11 cellular contexts compared by ENCODE assay signal in the genomic region with DNA sequence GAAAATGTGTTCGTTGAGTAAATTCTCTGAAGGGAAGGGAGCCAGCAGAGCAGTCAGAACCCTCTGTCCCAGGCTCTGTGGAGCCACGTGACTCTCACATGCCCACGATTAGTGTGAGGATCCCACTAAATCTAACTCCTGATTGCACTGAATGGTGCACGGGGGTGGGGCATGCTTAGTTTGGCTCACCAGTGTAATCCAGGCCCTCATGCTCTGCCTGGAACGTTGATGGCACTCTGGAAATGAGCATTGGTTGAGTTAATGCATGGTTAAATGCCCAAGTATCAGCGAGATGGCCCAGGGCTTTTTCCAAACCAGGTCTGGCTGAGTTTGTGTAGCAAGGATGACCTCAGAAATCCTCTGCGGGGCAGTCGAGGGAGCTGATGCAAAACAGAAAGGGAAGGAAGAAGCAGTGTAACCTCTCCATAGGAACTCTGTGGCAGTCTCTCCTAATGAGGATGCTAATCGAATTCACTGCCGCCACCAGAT.
A peak's percentile ranks its signal among the peaks of the same experiment; 100 is the strongest.
DNase-seq lines count a peak whose midpoint lies in the region; ATAC-seq and TF ChIP-seq lines count a peak whose summit lies in the region.
"Had no signal": no experiment of that assay in that cellular context is flagged by ENCODE, and none has a peak within 500 bp of the region (broad histone marks: within the 10 kb centered on the region; RNA-seq: fewer than 3 reads in every experiment).

No MANE protein-coding gene starts in this region.

- no peak for TF ChIP-seq RAD21 in HCT116 (IDR thresholded peaks at IDR 0.05; ENCODE audit: low read depth)

- POLR2A ChIA-PET in HCT116 (lab: Charles Lee): no interaction called here

- RAD21 ChIA-PET in HCT116 (lab: Charles Lee; ENCODE audit: low non-redundant PET in 1 of 2, low total read pairs in 2 of 2, uncharacterized antibody in 2 of 2, unreplicated experiment in 2 of 2): no interaction called here

- H3K9me3 ChIP-seq in HCT116 (ENCODE audit: control insufficient read depth in 1 of 2, insufficient read depth in 1 of 2, low read depth in 1 of 2, low read length in 2 of 2): no peaks in the 10 kb centered on the region
- no peaks in the 10 kb centered on the region for H3K9me3 ChIP-seq in spleen
- H3K9me3 ChIP-seq in T-helper 17 cell (ENCODE audit: control insufficient read depth, low read length, poor library complexity, severe bottlenecking): no peaks in the 10 kb centered on the region

- ATAC-seq in HCT116 (no peak), HG02852 (IDR thresholded peaks at IDR 0.05; ENCODE audit: unreplicated experiment) (no peak), T-helper 17 cell (no peak)

- no peaks in the 10 kb centered on the region for H3K36me3 ChIP-seq in HCT116 (ENCODE audit: control insufficient read depth in 1 of 2, insufficient read depth in 2 of 2, low read length in 2 of 2)
- H3K36me3 ChIP-seq in spleen: no peaks in the 10 kb centered on the region

- BruUV-seq in HCT116 (replicated peaks; lab: Mats Ljungman, UMichigan): no TSS peak

- peaks cover 3% of the 10 kb centered on the region for H3K4me1 Mint-ChIP-seq in T-helper 17 cell
- H3K4me1 Mint-ChIP-seq: activated CD4-positive, alpha-beta T cell treated with anti-CD3 and anti-CD28 coated beads, Interleukin-2, amount 10 ng/mL, durations not matched to agents 7 days and 5 days had no signal

- no peak overlapping the region for H3K4me3 Mint-ChIP-seq in T-helper 17 cell
- H3K4me3 Mint-ChIP-seq: activated CD4-positive, alpha-beta T cell treated with anti-CD3 and anti-CD28 coated beads, Interleukin-2, amount 10 ng/mL, durations not matched to agents 7 days and 5 days; memory B cell had no signal

- H3K4me2 ChIP-seq in HCT116 (ENCODE audit: low read length): peak overlapping the region; percentile 83; the same call in 1 of the 2 replicates

- no peaks in the 10 kb centered on the region for H3K9me2 ChIP-seq in HCT116 (ENCODE audit: insufficient read depth)

- H3K4me1 ChIP-seq in HCT116 (ENCODE audit: control insufficient read depth in 1 of 2, insufficient read depth in 2 of 2, low read length in 2 of 2) (peaks cover 23 to 28% of the 10 kb centered on the region in 2 experiments), spleen (peaks cover 0 to 26% (median 15%) of the 10 kb centered on the region in 6 donors)

- peaks cover 2% of the 10 kb centered on the region for H3K36me3 Mint-ChIP-seq in T-helper 17 cell (ENCODE audit: low read depth)
- H3K36me3 Mint-ChIP-seq: memory B cell had no signal

- H4K20me1 ChIP-seq in HCT116 (ENCODE audit: insufficient read depth): no peaks in the 10 kb centered on the region

- H3K27ac ChIP-seq in HCT116 (ENCODE audit: low read depth, low read length) (no peak overlapping the region), caudate nucleus (ENCODE audit: low read depth, low read length) (peak overlapping the region; percentile 84), spleen (peak overlapping the region in 5 of 8 donors; percentile 0 to 63 (median 10))

- no peaks in the 10 kb centered on the region for H3K27me3 ChIP-seq in HCT116 (ENCODE audit: insufficient read depth, low read length)
- H3K27me3 ChIP-seq in spleen (replicated peaks in 1 of 7): no peaks in the 10 kb centered on the region

- intact Hi-C loops in HCT116 (cut with micrococcal nuclease) (loop anchor here (5.0 kb wide), 2 partner anchors 239 to 304 kb away; partner anchors contain the start of gene SLC29A3), spleen (cut with DNase I; ENCODE audit: low total_unique reads) (no loop called here)

- CTCF ChIA-PET in HCT116 (lab: Charles Lee): interaction anchor here (2.1 kb wide), 1 partner anchor 12 kb away, joined by 7 read pairs; no protein-coding TSS in a partner anchor

- DNase-seq in HCT116 (ENCODE audit: low read depth, low spot score): no peak
- DNase-seq in caudate nucleus (lab: John Stamatoyannopoulos, UW): peak in 35 of 61 donors; percentile 6 to 63 (median 30)
- DNase-seq in kidney tubule cell (ENCODE audit: low spot score): peak; percentile 24
- no peak for DNase-seq in spleen
- no peak for DNase-seq in NCI-H128 (lab: John Stamatoyannopoulos, UW; ENCODE audit: unreplicated experiment)
- no peak for DNase-seq in NK-92 treated with Interleukin-12 subunit alpha and Interleukin-12 subunit beta, amount 100 ng/mL, for 24 hours (lab: John Stamatoyannopoulos, UW)
- no peak for DNase-seq in T-helper 17 cell
- DNase-seq: activated CD4-positive, alpha-beta T cell treated with anti-CD3 and anti-CD28 coated beads, Interleukin-2, amount 10 ng/mL, durations not matched to agents 7 days and 5 days; cerebellar nuclear complex had no signal

- H3K9ac ChIP-seq in HCT116 (ENCODE audit: low read length): no peak overlapping the region

- H3K27ac Mint-ChIP-seq in T-helper 17 cell: no peak overlapping the region
- H3K27ac Mint-ChIP-seq: activated CD4-positive, alpha-beta T cell treated with anti-CD3 and anti-CD28 coated beads, Interleukin-2, amount 10 ng/mL, durations not matched to agents 7 days and 5 days; memory B cell had no signal

- TF ChIP-seq POLR2A in HCT116 (IDR thresholded peaks at IDR 0.05; ENCODE audit: borderline replicate concordance, extremely low read depth, insufficient read depth, insufficient read length) (no peak), spleen (IDR thresholded peaks at IDR 0.05) (no peak)

- no peak overlapping the region for H2AFZ ChIP-seq in HCT116 (ENCODE audit: low read depth, low read length, poor library complexity, severe bottlenecking)

- WGBS in spleen, 5 donors: 59 to 76% (median 65%) methylated on average over 9 to 10 of the region's 10 CpGs

- TF ChIP-seq CTCF in HCT116 (IDR thresholded peaks at IDR 0.05 in 2 of 3, conservative IDR thresholded peaks at IDR 0.05 in 1 of 3; ENCODE audit: borderline replicate concordance in 1 of 3, insufficient read depth in 1 of 3, low read depth in 2 of 3, low read length in 2 of 3) (no peak), spleen (IDR thresholded peaks at IDR 0.05 in 8 of 11, conservative IDR thresholded peaks at IDR 0.05 in 3 of 11) (no peak)

- no peak overlapping the region for H3K4me3 ChIP-seq in HCT116 (replicated peaks in 1 of 2; ENCODE audit: low read depth in 1 of 2, low read length in 2 of 2)
- no peak overlapping the region for H3K4me3 ChIP-seq in spleen

- H3K27me3 Mint-ChIP-seq in T-helper 17 cell: peaks cover 41% of the 10 kb centered on the region

- H3K79me2 ChIP-seq in HCT116 (ENCODE audit: insufficient read depth, low read length): no peaks in the 10 kb centered on the region

TF ChIP-seq in HCT116, 20 proteins besides CTCF, POLR2A, EP300 and RAD21:
- TF ChIP-seq SIN3A (IDR thresholded peaks at IDR 0.05; ENCODE audit: low read depth): no peak
- TF ChIP-seq, protein P1, sequence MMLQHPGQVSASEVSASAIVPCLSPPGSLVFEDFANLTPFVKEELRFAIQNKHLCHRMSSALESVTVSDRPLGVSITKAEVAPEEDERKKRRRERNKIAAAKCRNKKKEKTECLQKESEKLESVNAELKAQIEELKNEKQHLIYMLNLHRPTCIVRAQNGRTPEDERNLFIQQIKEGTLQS (IDR thresholded peaks at IDR 0.05): no peak

Comparison
In these comparisons a context has a peak if more than half of its experiments do, and no peak if none do; other contexts are left out.
1. DNase-seq: peak in caudate nucleus (35 of 61) and kidney tubule cell (single experiment); none in HCT116 (single experiment), spleen (single experiment), NCI-H128 (single experiment), NK-92 treated with Interleukin-12 subunit alpha and Interleukin-12 subunit beta, amount 100 ng/mL, for 24 hours (single experiment) and T-helper 17 cell (0 of 3).